ENCODE assay signal across 14 cellular contexts in the genomic region with DNA sequence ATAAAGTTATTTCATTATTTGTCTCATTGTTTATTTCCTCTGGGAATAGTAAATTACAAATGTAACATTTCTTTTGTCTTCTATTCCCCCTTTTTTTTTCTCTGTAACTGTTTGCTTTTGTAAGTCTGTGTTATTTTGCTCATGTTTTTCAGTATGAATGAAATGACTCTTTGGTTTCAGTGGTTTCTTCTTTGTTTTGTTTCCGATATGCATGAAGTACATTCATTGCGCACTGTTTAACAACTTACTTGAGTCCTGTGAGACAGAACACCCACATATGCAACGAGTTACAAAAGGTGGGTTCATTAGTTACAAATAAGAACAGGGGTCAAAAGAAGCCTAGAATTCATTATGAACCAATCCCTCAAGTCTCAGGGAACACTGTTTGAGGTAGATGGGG.
DNase-seq lines count a peak whose midpoint lies in the region; ATAC-seq, FAIRE-seq and TF ChIP-seq lines count a peak whose summit lies in the region.
"Had no signal": no experiment of that assay in that cellular context is flagged by ENCODE, and none has a peak within 500 bp of the region (broad histone marks: within the 10 kb centered on the region; RNA-seq: fewer than 3 reads in every experiment).

No MANE protein-coding gene starts in this region.

- no peak for DNase-seq in tibial nerve (ENCODE audit: low spot score in 2 of 2)
- no peak for DNase-seq in HCEC 1CT
- no peak for DNase-seq in activated CD4-positive, alpha-beta T cell treated with anti-CD3 and anti-CD28 coated beads, Interleukin-2, amount 50 U/mL, for 48 hours
- DNase-seq in kidney: no peak
- DNase-seq: activated naive CD4-positive, alpha-beta T cell; central memory CD4-positive, alpha-beta T cell; DMS79; posterior cingulate gyrus; stimulated activated CD4-positive, alpha-beta T cell treated with anti-CD3 and anti-CD28 coated beads, Interleukin-1b, Interleukin-23, amount 100 ng/mL, for 48 hours; stimulated activated naive CD8-positive, alpha-beta T cell treated with anti-CD3 and anti-CD28 coated beads, Interleukin-15, Interleukin-2, amounts not matched to agents 100 U/mL and 50 U/mL, for 24 hours had no signal

- no peak overlapping the region for H3K9ac ChIP-seq in kidney (ENCODE audit: low read length in 2 of 2)

- no peak overlapping the region for H3K27ac ChIP-seq in tibial nerve
- no peak overlapping the region for H3K27ac ChIP-seq in kidney (ENCODE audit: low read depth in 2 of 2, low read length in 2 of 2)

- no peak for TF ChIP-seq CTCF in tibial nerve (IDR thresholded peaks at IDR 0.05)
- TF ChIP-seq CTCF in kidney (IDR thresholded peaks at IDR 0.05; ENCODE audit: borderline replicate concordance, extremely low read depth, insufficient read depth): no peak

- FAIRE-seq in kidney (lab: Jason Lieb, UNC): no peak

- no peaks in the 10 kb centered on the region for H3K4me1 ChIP-seq in tibial nerve
- no peaks in the 10 kb centered on the region for H3K4me1 ChIP-seq in kidney (ENCODE audit: control insufficient read depth in 1 of 2, insufficient read depth in 1 of 2, low read depth in 1 of 2, low read length in 2 of 2)

- H3K9me3 ChIP-seq in tibial nerve (peaks cover 0 to 10% (median 0%) of the 10 kb centered on the region in 4 donors), kidney (ENCODE audit: control insufficient read depth in 1 of 2, low read length in 2 of 2) (peaks cover 0 to 3% of the 10 kb centered on the region in 2 donors)

- TF ChIP-seq EP300 in tibial nerve (IDR thresholded peaks at IDR 0.05): no peak

- 36 to 45% methylated on average over 3 of the region's 3 CpGs for WGBS in tibial nerve, 2 donors

- TF ChIP-seq POLR2A in GM18505 (IDR thresholded peaks at IDR 0.05; ENCODE audit: borderline replicate concordance, extremely low read depth, insufficient read depth, insufficient read length) (no peak), tibial nerve (IDR thresholded peaks at IDR 0.05) (no peak)

- no peak overlapping the region for H3K4me3 ChIP-seq in tibial nerve
- no peak overlapping the region for H3K4me3 ChIP-seq in kidney (ENCODE audit: low read length in 2 of 2)

- no peaks in the 10 kb centered on the region for H3K27me3 ChIP-seq in tibial nerve

- ATAC-seq in GM18505 (IDR thresholded peaks at IDR 0.05; ENCODE audit: unreplicated experiment): peak; percentile 97
- ATAC-seq in GM19463 (IDR thresholded peaks at IDR 0.05; ENCODE audit: unreplicated experiment): peak; percentile 93
- ATAC-seq in HG02870 (IDR thresholded peaks at IDR 0.05; ENCODE audit: unreplicated experiment): peak; percentile 99
- ATAC-seq in HG03457 (IDR thresholded peaks at IDR 0.05; ENCODE audit: unreplicated experiment): peak; percentile 54
- ATAC-seq: stimulated activated naive CD8-positive, alpha-beta T cell treated with anti-CD3 and anti-CD28 coated beads, Interleukin-15, Interleukin-2, amounts not matched to agents 100 U/mL and 50 U/mL, for 24 hours had no signal

- intact Hi-C loops in kidney (cut with DNase I): no loop called here

- H3K36me3 ChIP-seq in tibial nerve: no peaks in the 10 kb centered on the region
- H3K36me3 ChIP-seq in kidney (ENCODE audit: control insufficient read depth in 1 of 2, insufficient read depth in 2 of 2, low read length in 2 of 2): no peaks in the 10 kb centered on the region
